ENCODE assay signal across 28 cellular contexts in genomic region chr2:8382485-8382884, GRCh38.
"Had no signal": no experiment of that assay in that cellular context is flagged by ENCODE, and none has a peak within 500 bp of the region (broad histone marks: within the 10 kb centered on the region; RNA-seq: fewer than 3 reads in every experiment).

No MANE protein-coding gene starts in this region.

- H3K4me3 ChIP-seq: coronary artery, esophagus squamous epithelium, gastroesophageal sphincter, heart right ventricle, hepatocyte had no signal

- H3K4me1 ChIP-seq: gastroesophageal sphincter had no signal

- H3K27ac Mint-ChIP-seq: activated CD4-positive, alpha-beta memory T cell treated with anti-CD3 and anti-CD28 coated beads for 36 hours; activated CD4-positive, alpha-beta T cell treated with anti-CD3 and anti-CD28 coated beads for 36 hours; activated CD4-positive, alpha-beta T cell treated with anti-CD3 and anti-CD28 coated beads, Interleukin-2, amount 10 ng/mL, durations not matched to agents 24 days and 14 days; activated CD8-positive, alpha-beta memory T cell treated with anti-CD3 and anti-CD28 coated beads, Interleukin-2, amount 10 ng/mL, durations not matched to agents 7 days and 5 days; activated CD8-positive, alpha-beta T cell treated with anti-CD3 and anti-CD28 coated beads, Interleukin-2, amount 10 ng/mL, durations not matched to agents 7 days and 5 days; activated naive CD8-positive, alpha-beta T cell had no signal

- H3K27me3 ChIP-seq: brain microvascular endothelial cell, esophagus squamous epithelium, gastroesophageal sphincter, heart right ventricle, hepatocyte had no signal

- DNase-seq: activated CD4-positive, alpha-beta memory T cell treated with anti-CD3 and anti-CD28 coated beads for 36 hours; activated CD4-positive, alpha-beta T cell treated with anti-CD3 and anti-CD28 coated beads for 36 hours; activated CD4-positive, alpha-beta T cell treated with anti-CD3 and anti-CD28 coated beads, Interleukin-2, amount 10 ng/mL, durations not matched to agents 24 days and 14 days; activated CD4-positive, CD25-positive, alpha-beta regulatory T cell; activated CD4-positive, CD25-positive, alpha-beta regulatory T cell treated with anti-CD3 and anti-CD28 coated beads, Interleukin-2, amount 50 U/mL, for 72 hours; activated CD8-positive, alpha-beta memory T cell treated with anti-CD3 and anti-CD28 coated beads, Interleukin-2, amount 10 ng/mL, durations not matched to agents 7 days and 5 days; activated CD8-positive, alpha-beta memory T cell treated with anti-CD3 and anti-CD28 coated beads, Interleukin-2, amount 50 U/mL, for 4 hours; activated CD8-positive, alpha-beta T cell treated with anti-CD3 and anti-CD28 coated beads, Interleukin-2, amount 10 ng/mL, durations not matched to agents 7 days and 5 days; activated effector memory CD4-positive, alpha-beta T cell treated with Interleukin-2 at 50 U/mL for 16 hours; activated gamma-delta T cell treated with Interleukin-2 at 50 U/mL for 16 hours; activated naive CD4-positive, alpha-beta T cell treated with anti-CD3 and anti-CD28 coated beads, Interleukin-2, amount 50 U/mL, for 16 hours; activated naive CD4-positive, alpha-beta T cell treated with Interleukin-2 at 50 U/mL for 16 hours; activated T-cell treated with anti-CD3 and anti-CD28 coated beads, Interleukin-2, amount 50 U/mL, for 1 hour; activated T-cell treated with anti-CD3 and anti-CD28 coated beads, Interleukin-2, amount 50 U/mL, for 48 hours; amniotic stem cell; anterior cingulate cortex; brain microvascular endothelial cell; effector memory CD4-positive, alpha-beta T cell; erythroblast; esophagus squamous epithelium; foreskin melanocyte; heart right ventricle; T-helper 2 cell had no signal

- H3K36me3 ChIP-seq: brain microvascular endothelial cell, esophagus squamous epithelium, gastroesophageal sphincter, heart right ventricle had no signal

- H3K79me2 ChIP-seq: hepatocyte had no signal

- H3K27me3 Mint-ChIP-seq: activated CD4-positive, alpha-beta memory T cell treated with anti-CD3 and anti-CD28 coated beads for 36 hours; central memory CD8-positive, alpha-beta T cell had no signal

- H3K36me3 Mint-ChIP-seq: activated CD4-positive, alpha-beta memory T cell treated with anti-CD3 and anti-CD28 coated beads for 36 hours had no signal

- H3K4me3 Mint-ChIP-seq: activated CD4-positive, alpha-beta memory T cell treated with anti-CD3 and anti-CD28 coated beads for 36 hours; activated CD4-positive, alpha-beta T cell treated with anti-CD3 and anti-CD28 coated beads for 36 hours; activated CD4-positive, alpha-beta T cell treated with anti-CD3 and anti-CD28 coated beads, Interleukin-2, amount 10 ng/mL, durations not matched to agents 24 days and 14 days; activated CD8-positive, alpha-beta memory T cell treated with anti-CD3 and anti-CD28 coated beads, Interleukin-2, amount 10 ng/mL, durations not matched to agents 7 days and 5 days; activated CD8-positive, alpha-beta T cell treated with anti-CD3 and anti-CD28 coated beads, Interleukin-2, amount 10 ng/mL, durations not matched to agents 7 days and 5 days; activated naive CD8-positive, alpha-beta T cell; central memory CD8-positive, alpha-beta T cell had no signal

- ATAC-seq: activated CD4-positive, alpha-beta T cell treated with anti-CD3 and anti-CD28 coated beads for 36 hours; activated CD8-positive, alpha-beta memory T cell treated with anti-CD3 and anti-CD28 coated beads, Interleukin-2, amount 10 ng/mL, durations not matched to agents 7 days and 5 days; activated CD8-positive, alpha-beta T cell treated with anti-CD3 and anti-CD28 coated beads, Interleukin-2, amount 10 ng/mL, durations not matched to agents 7 days and 5 days; gastroesophageal sphincter; heart right ventricle had no signal

- H3K9me3 ChIP-seq: esophagus squamous epithelium, gastroesophageal sphincter, heart right ventricle had no signal

- H3K27ac ChIP-seq: brain microvascular endothelial cell, coronary artery, esophagus squamous epithelium, gastroesophageal sphincter, heart right ventricle, hepatocyte had no signal

- H3K9me3 Mint-ChIP-seq: activated CD4-positive, alpha-beta memory T cell treated with anti-CD3 and anti-CD28 coated beads for 36 hours; central memory CD8-positive, alpha-beta T cell had no signal

- H3K4me2 ChIP-seq: hepatocyte had no signal
